Comparison of ENCODE assay signal across 10 cellular contexts in the genomic region with DNA sequence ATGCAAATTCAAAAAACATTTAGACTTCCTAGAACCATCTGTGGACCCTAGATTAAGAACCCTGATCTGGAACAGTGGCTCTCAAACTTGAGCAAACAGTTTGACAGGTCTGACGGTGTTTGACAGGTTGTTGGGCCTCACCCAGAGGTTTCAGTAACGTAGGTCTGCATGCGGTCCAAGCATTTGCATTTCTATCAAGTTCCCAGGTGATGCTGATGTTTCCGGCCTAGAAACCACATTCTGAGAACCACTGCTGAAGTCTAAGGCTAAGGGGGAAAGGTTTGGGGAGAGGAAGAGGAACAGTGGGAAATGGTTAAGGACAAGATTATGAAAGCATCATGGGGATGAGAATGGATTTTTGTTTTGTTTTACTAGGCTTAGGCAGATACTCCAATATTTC. TPM values are rescaled to one million over a fixed set of nuclear protein-coding genes. Genes with fewer than 3 reads are reported as not detected.
DNase-seq lines count a peak whose midpoint lies in the region; ATAC-seq and TF ChIP-seq lines count a peak whose summit lies in the region.
"Had no signal": no experiment of that assay in that cellular context is flagged by ENCODE, and none has a peak within 500 bp of the region (broad histone marks: within the 10 kb centered on the region; RNA-seq: fewer than 3 reads in every experiment).

No MANE protein-coding gene starts in this region.

- peaks cover 4% of the 10 kb centered on the region for H3K36me3 Mint-ChIP-seq in Calu3 (ENCODE audit: insufficient read depth, unreplicated experiment)
- H3K36me3 Mint-ChIP-seq in activated naive CD4-positive, alpha-beta T cell treated with anti-CD3 and anti-CD28 coated beads, Interleukin-2, amount 50 U/mL, for 72 hours = peaks cover 0 to 10% of the 10 kb centered on the region in 2 donors

- peak overlapping the region; percentile 15 for H3K27ac Mint-ChIP-seq in Calu3 (ENCODE audit: unreplicated experiment)
- H3K27ac Mint-ChIP-seq in activated naive CD4-positive, alpha-beta T cell treated with anti-CD3 and anti-CD28 coated beads, Interleukin-2, amount 50 U/mL, for 72 hours = peak overlapping the region; percentile 0 to 77

- no peak for TF ChIP-seq CTCF in Calu3 (IDR thresholded peaks at IDR 0.05; ENCODE audit: unreplicated experiment)

- H3K27me3 Mint-ChIP-seq in Calu3 (ENCODE audit: unreplicated experiment) = no peaks in the 10 kb centered on the region

- intact Hi-C loops in Calu3 (cut with micrococcal nuclease; ENCODE audit: unreplicated experiment) = no loop called here
- intact Hi-C loops in left cardiac atrium (cut with DNase I) = loop anchor here (5.0 to 10.0 kb wide), 3 partner anchors 197 to 380 kb away; no protein-coding TSS in a partner anchor

- CTCF ChIA-PET in Calu3 (lab: Charles Lee) = interaction anchor here (1.0 to 4.6 kb wide), 3 partner anchors 71 to 242 kb away, joined by 3 to 107 read pairs (median 4); no protein-coding TSS in a partner anchor

- DNase-seq in Calu3 = no peak
- no peak for DNase-seq in activated naive CD4-positive, alpha-beta T cell treated with anti-CD3 and anti-CD28 coated beads, Interleukin-2, amount 50 U/mL, for 72 hours (ENCODE audit: low spot score in 2 of 2)
- DNase-seq in DMS79 (lab: John Stamatoyannopoulos, UW) = no peak
- no peak for DNase-seq in SK-N-DZ (ENCODE audit: low spot score)
- no peak for DNase-seq in NCI-H146 treated with DMSO at 0.1 percent for 48 hours (lab: John Stamatoyannopoulos, UW; ENCODE audit: unreplicated experiment)
- no peak for DNase-seq in left cardiac atrium
- DNase-seq: EL, NCI-H1417 treated with DMSO at 0.1 percent for 48 hours had no signal

- no peaks in the 10 kb centered on the region for H3K9me3 Mint-ChIP-seq in Calu3 (ENCODE audit: low read depth, unreplicated experiment)
- no peaks in the 10 kb centered on the region for H3K9me3 Mint-ChIP-seq in activated naive CD4-positive, alpha-beta T cell treated with anti-CD3 and anti-CD28 coated beads, Interleukin-2, amount 50 U/mL, for 72 hours

- BruUV-seq in Calu3 (replicated peaks; lab: Mats Ljungman, UMichigan) = no TSS peak

- H3K4me1 Mint-ChIP-seq in Calu3 (ENCODE audit: low read depth, unreplicated experiment) = peaks cover 43% of the 10 kb centered on the region

- no peak overlapping the region for H3K4me3 Mint-ChIP-seq in Calu3 (ENCODE audit: low read depth, unreplicated experiment)

- ATAC-seq in GM19351 (IDR thresholded peaks at IDR 0.05; ENCODE audit: unreplicated experiment) (peak; percentile 90), HG03066 (IDR thresholded peaks at IDR 0.05; ENCODE audit: low read depth, unreplicated experiment) (peak; percentile 88), left cardiac atrium (no peak)
- peak; percentile 33 to 44 for ATAC-seq in activated naive CD4-positive, alpha-beta T cell treated with anti-CD3 and anti-CD28 coated beads, Interleukin-2, amount 50 U/mL, for 72 hours

RNA-seq across cellular contexts. Expression of a gene that starts 48.6 kb away (rescaled TPM):
- total RNA-seq in Calu3 (2022) = 101 and 106 TPM in 2 replicates
- total RNA-seq in activated naive CD4-positive, alpha-beta T cell treated with anti-CD3 and anti-CD28 coated beads, Interleukin-2, amount 50 U/mL, for 72 hours = 10 to 100 TPM; 87.2 to 97.9 TPM
- 26.3 and 28.1 TPM in 2 replicates for polyA plus RNA-seq in SK-N-DZ (2014; cell fraction: cytosol; rRNA removed)
- polyA plus RNA-seq in SK-N-DZ (2014; cell fraction: nucleus; rRNA removed) = 69.6 and 119 TPM in 2 replicates
- 10 to 100 TPM; 34.7 to 41.7 TPM for total RNA-seq in left cardiac atrium

Comparison
In these comparisons a context has a peak if more than half of its experiments do, and no peak if none do; other contexts are left out.
1. ATAC-seq: peak in GM19351 (single experiment), HG03066 (single experiment) and activated naive CD4-positive, alpha-beta T cell treated with anti-CD3 and anti-CD28 coated beads, Interleukin-2, amount 50 U/mL, for 72 hours (2 of 2); none in left cardiac atrium (0 of 2).